Comparison of ENCODE assay signal across 21 cellular contexts in the genomic region with DNA sequence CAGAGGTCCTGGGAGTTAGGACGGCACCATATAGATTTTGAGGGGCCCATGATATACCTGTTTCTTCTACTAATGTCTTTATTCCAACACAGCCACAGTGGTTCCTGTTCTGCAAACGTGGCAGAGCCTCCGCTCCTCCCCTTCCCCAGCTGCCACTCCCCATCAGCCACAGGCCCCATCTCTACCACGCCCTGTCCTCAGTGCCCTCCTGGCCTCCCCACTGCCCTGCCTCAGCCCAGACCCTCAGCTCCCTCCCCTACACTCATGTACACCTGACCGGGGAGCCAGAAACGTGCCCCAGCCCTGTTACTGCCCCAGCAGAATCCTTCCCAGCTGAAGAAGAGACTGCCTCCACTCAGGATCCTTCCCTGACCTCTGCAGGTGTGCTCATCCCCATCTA. TPM values are rescaled to one million over a fixed set of nuclear protein-coding genes. Genes with fewer than 3 reads are reported as not detected.
DNase-seq lines count a peak whose midpoint lies in the region; ATAC-seq and TF ChIP-seq lines count a peak whose summit lies in the region.
"Had no signal": no experiment of that assay in that cellular context is flagged by ENCODE, and none has a peak within 500 bp of the region (broad histone marks: within the 10 kb centered on the region; RNA-seq: fewer than 3 reads in every experiment).

No MANE protein-coding gene starts in this region.

- H3K4me3 Mint-ChIP-seq in activated naive CD4-positive, alpha-beta T cell treated with anti-CD3 and anti-CD28 coated beads for 36 hours = no peak overlapping the region
- H3K4me3 Mint-ChIP-seq in activated naive CD4-positive, alpha-beta T cell treated with anti-CD3 and anti-CD28 coated beads, Interleukin-2, amount 10 ng/mL, durations not matched to agents 7 days and 5 days = no peak overlapping the region
- no peak overlapping the region for H3K4me3 Mint-ChIP-seq in type B pancreatic cell
- H3K4me3 Mint-ChIP-seq: activated naive CD4-positive, alpha-beta T cell treated with anti-CD3 and anti-CD28 coated beads, Interleukin-2, amount 50 U/mL, for 24 hours; effector memory CD8-positive, alpha-beta T cell; GM23338 had no signal

- POLR2A ChIA-PET in A673 (lab: Charles Lee; ENCODE audit: low non-redundant PET) = no interaction called here

- TF ChIP-seq CTCF in RWPE2 (IDR thresholded peaks at IDR 0.05; ENCODE audit: poor library complexity, severe bottlenecking) (no peak), left lung (IDR thresholded peaks at IDR 0.05) (no peak), type B pancreatic cell (conservative IDR thresholded peaks at IDR 0.05) (no peak), A673 (conservative IDR thresholded peaks at IDR 0.05; ENCODE audit: low read depth, low read length) (no peak)

- BruUV-seq in A673 (replicated peaks; lab: Mats Ljungman, UMichigan) = no TSS peak

- CTCF ChIA-PET in activated naive CD4-positive, alpha-beta T cell treated with anti-CD3 and anti-CD28 coated beads for 36 hours (lab: Charles Lee) = no interaction called here
- CTCF ChIA-PET in activated naive CD4-positive, alpha-beta T cell treated with anti-CD3 and anti-CD28 coated beads, Interleukin-2, amount 10 ng/mL, durations not matched to agents 7 days and 5 days (lab: Charles Lee) = no interaction called here
- CTCF ChIA-PET in A673 (lab: Charles Lee) = no interaction called here

- peak; percentile 0 for DNase-seq in activated naive CD4-positive, alpha-beta T cell treated with anti-CD3 and anti-CD28 coated beads for 36 hours
- no peak for DNase-seq in activated naive CD4-positive, alpha-beta T cell treated with anti-CD3 and anti-CD28 coated beads, Interleukin-2, amount 10 ng/mL, durations not matched to agents 7 days and 5 days
- peak; percentile 22 for DNase-seq in RWPE2 (ENCODE audit: low spot score)
- DNase-seq in left lung = peak; percentile 3 to 49
- DNase-seq in type B pancreatic cell (ENCODE audit: extremely low spot score, unreplicated experiment) = peak; percentile 37
- no peak for DNase-seq in A673 (ENCODE audit: low spot score)
- DNase-seq in occipital lobe (lab: John Stamatoyannopoulos, UW) = no peak
- no peak for DNase-seq in SW480 (ENCODE audit: low spot score)
- DNase-seq: effector memory CD8-positive, alpha-beta T cell; GDM1; KBM-7; NCI-H146; NCI-H774; stimulated activated CD4-positive, alpha-beta T cell treated with anti-CD3 and anti-CD28 coated beads, Interleukin-12 subunit alpha, Interleukin-12 subunit beta, amount 100 ng/mL, for 4 hours had no signal

- H3K27ac ChIP-seq in RWPE2 (ENCODE audit: poor library complexity, severe bottlenecking) = no peak overlapping the region
- H3K27ac ChIP-seq in left lung = no peak overlapping the region
- no peak overlapping the region for H3K27ac ChIP-seq in A673 (ENCODE audit: low read depth, low read length, poor library complexity, severe bottlenecking)
- H3K27ac ChIP-seq: C4-2B, vagina had no signal

- no peak overlapping the region for H3K27ac Mint-ChIP-seq in activated naive CD4-positive, alpha-beta T cell treated with anti-CD3 and anti-CD28 coated beads for 36 hours
- H3K27ac Mint-ChIP-seq in activated naive CD4-positive, alpha-beta T cell treated with anti-CD3 and anti-CD28 coated beads, Interleukin-2, amount 10 ng/mL, durations not matched to agents 7 days and 5 days = no peak overlapping the region
- no peak overlapping the region for H3K27ac Mint-ChIP-seq in type B pancreatic cell
- H3K27ac Mint-ChIP-seq: activated naive CD4-positive, alpha-beta T cell treated with anti-CD3 and anti-CD28 coated beads, Interleukin-2, amount 50 U/mL, for 24 hours; effector memory CD8-positive, alpha-beta T cell; GM23338 had no signal

- H3K27me3 ChIP-seq in RWPE2 (ENCODE audit: insufficient read depth, poor library complexity, severe bottlenecking) = peaks cover 62% of the 10 kb centered on the region
- H3K27me3 ChIP-seq in left lung = peaks cover 3 to 77% of the 10 kb centered on the region in 2 donors
- peaks cover 83% of the 10 kb centered on the region for H3K27me3 ChIP-seq in A673 (replicated peaks; ENCODE audit: insufficient read depth, low read depth, low read length, poor library complexity)
- H3K27me3 ChIP-seq: vagina had no signal

- H3K4me1 Mint-ChIP-seq in activated naive CD4-positive, alpha-beta T cell treated with anti-CD3 and anti-CD28 coated beads for 36 hours (ENCODE audit: low read depth) = no peaks in the 10 kb centered on the region
- no peaks in the 10 kb centered on the region for H3K4me1 Mint-ChIP-seq in activated naive CD4-positive, alpha-beta T cell treated with anti-CD3 and anti-CD28 coated beads, Interleukin-2, amount 10 ng/mL, durations not matched to agents 7 days and 5 days
- H3K4me1 Mint-ChIP-seq in type B pancreatic cell (ENCODE audit: unreplicated experiment) = peaks cover 10% of the 10 kb centered on the region
- H3K4me1 Mint-ChIP-seq: activated naive CD4-positive, alpha-beta T cell treated with anti-CD3 and anti-CD28 coated beads, Interleukin-2, amount 50 U/mL, for 24 hours had no signal

- peaks cover 6% of the 10 kb centered on the region for H3K27me3 Mint-ChIP-seq in activated naive CD4-positive, alpha-beta T cell treated with anti-CD3 and anti-CD28 coated beads for 36 hours (ENCODE audit: low read depth)
- H3K27me3 Mint-ChIP-seq in activated naive CD4-positive, alpha-beta T cell treated with anti-CD3 and anti-CD28 coated beads, Interleukin-2, amount 10 ng/mL, durations not matched to agents 7 days and 5 days = peaks cover 16% of the 10 kb centered on the region
- H3K27me3 Mint-ChIP-seq in type B pancreatic cell = peaks cover 20% of the 10 kb centered on the region

- ATAC-seq in RWPE2 (ENCODE audit: low read depth) (no peak), left lung (no peak)
- ATAC-seq: effector memory CD8-positive, alpha-beta T cell; GM23338; Right ventricle myocardium inferior had no signal

- H3K9me3 ChIP-seq in RWPE2 (ENCODE audit: severe bottlenecking) (no peaks in the 10 kb centered on the region), left lung (no peaks in the 10 kb centered on the region), A673 (ENCODE audit: low read depth, low read length, poor library complexity, severe bottlenecking) (no peaks in the 10 kb centered on the region)
- H3K9me3 ChIP-seq: vagina had no signal

- H3K36me3 ChIP-seq in RWPE2 (ENCODE audit: low read depth) (no peaks in the 10 kb centered on the region), left lung (no peaks in the 10 kb centered on the region), A673 (ENCODE audit: insufficient read depth, low read length, poor library complexity, severe bottlenecking) (no peaks in the 10 kb centered on the region)
- H3K36me3 ChIP-seq: vagina had no signal

- H3K36me3 Mint-ChIP-seq in activated naive CD4-positive, alpha-beta T cell treated with anti-CD3 and anti-CD28 coated beads for 36 hours (ENCODE audit: low read depth) = no peaks in the 10 kb centered on the region
- no peaks in the 10 kb centered on the region for H3K36me3 Mint-ChIP-seq in activated naive CD4-positive, alpha-beta T cell treated with anti-CD3 and anti-CD28 coated beads, Interleukin-2, amount 10 ng/mL, durations not matched to agents 7 days and 5 days
- H3K36me3 Mint-ChIP-seq in type B pancreatic cell = no peaks in the 10 kb centered on the region
- H3K36me3 Mint-ChIP-seq: activated naive CD4-positive, alpha-beta T cell treated with anti-CD3 and anti-CD28 coated beads, Interleukin-2, amount 50 U/mL, for 24 hours had no signal

- H3K9me3 Mint-ChIP-seq in activated naive CD4-positive, alpha-beta T cell treated with anti-CD3 and anti-CD28 coated beads for 36 hours = peaks cover 3% of the 10 kb centered on the region
- H3K9me3 Mint-ChIP-seq in activated naive CD4-positive, alpha-beta T cell treated with anti-CD3 and anti-CD28 coated beads, Interleukin-2, amount 10 ng/mL, durations not matched to agents 7 days and 5 days = peaks cover 11% of the 10 kb centered on the region
- H3K9me3 Mint-ChIP-seq in type B pancreatic cell = no peaks in the 10 kb centered on the region
- H3K9me3 Mint-ChIP-seq: activated naive CD4-positive, alpha-beta T cell treated with anti-CD3 and anti-CD28 coated beads, Interleukin-2, amount 50 U/mL, for 24 hours; effector memory CD8-positive, alpha-beta T cell had no signal

- H3K4me3 ChIP-seq in RWPE2 (ENCODE audit: severe bottlenecking) = no peak overlapping the region
- H3K4me3 ChIP-seq in left lung = no peak overlapping the region
- no peak overlapping the region for H3K4me3 ChIP-seq in A673 (ENCODE audit: low read depth, low read length, poor library complexity, severe bottlenecking)
- H3K4me3 ChIP-seq: GM23338, vagina had no signal

- H3K4me1 ChIP-seq in RWPE2 (ENCODE audit: insufficient read depth, poor library complexity, severe bottlenecking) (no peaks in the 10 kb centered on the region), left lung (no peaks in the 10 kb centered on the region), A673 (ENCODE audit: insufficient read depth, low read length, poor library complexity, severe bottlenecking) (no peaks in the 10 kb centered on the region)
- H3K4me1 ChIP-seq: vagina had no signal

- intact Hi-C loops in activated naive CD4-positive, alpha-beta T cell treated with anti-CD3 and anti-CD28 coated beads for 36 hours (cut with micrococcal nuclease) = no loop called here
- intact Hi-C loops in left lung (cut with DNase I) (no loop called here), A673 (cut with micrococcal nuclease; ENCODE audit: unreplicated experiment) (no loop called here)

RNA-seq across cellular contexts. Expression of a gene that starts 11.9 kb away (rescaled TPM):
- total RNA-seq in activated naive CD4-positive, alpha-beta T cell treated with anti-CD3 and anti-CD28 coated beads for 36 hours = not detected
- total RNA-seq in left lung (not detected), type B pancreatic cell (ENCODE audit: low replicate concordance) (1.6 and 2.0 TPM in 2 replicates), A673 (2021) (not detected in 2 replicates), occipital lobe (7.8 TPM)
- total RNA-seq: Right ventricle myocardium inferior; subcutaneous adipose tissue; T-helper 1 cell treated with Interleukin-12 subunit alpha and Interleukin-12 subunit beta and Interleukin-4 antibody, amounts not matched to agents 30 ng/mL and 1 ng/mL, for 36 hours had no signal

Comparison
In these comparisons a context has a peak if more than half of its experiments do, and no peak if none do; other contexts are left out.
1. DNase-seq: peak in activated naive CD4-positive, alpha-beta T cell treated with anti-CD3 and anti-CD28 coated beads for 36 hours (single experiment), RWPE2 (single experiment), left lung (2 of 2) and type B pancreatic cell (single experiment); none in activated naive CD4-positive, alpha-beta T cell treated with anti-CD3 and anti-CD28 coated beads, Interleukin-2, amount 10 ng/mL, durations not matched to agents 7 days and 5 days (single experiment), A673 (single experiment), occipital lobe (single experiment) and SW480 (single experiment).